3 cellular contexts compared by ENCODE assay signal in the genomic region with DNA sequence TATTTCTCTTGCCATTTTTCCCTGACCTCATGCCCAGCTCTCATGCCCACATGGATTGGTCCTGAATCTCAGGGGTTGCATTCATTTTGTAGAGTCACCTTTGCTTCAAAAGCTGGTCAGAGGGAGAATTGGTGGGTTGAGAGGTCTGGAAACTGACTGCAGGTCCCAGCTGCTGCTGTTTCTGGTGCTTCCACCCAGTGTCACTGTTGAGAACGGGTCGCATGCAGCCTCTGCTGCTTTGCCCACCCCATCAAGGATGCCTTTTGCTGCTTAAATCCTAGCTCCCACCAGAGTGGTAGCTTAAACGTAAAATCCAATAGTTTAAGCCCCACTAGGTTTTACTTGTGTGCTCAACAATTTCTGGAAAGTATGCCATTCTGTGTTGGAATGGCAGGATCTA.
TF ChIP-seq lines count a peak whose summit lies in the region.

No MANE protein-coding gene starts in this region.

TF ChIP-seq in GM23338, 12 proteins besides CTCF, POLR2A, EP300 and RAD21 (continues in another document):
- TF ChIP-seq, protein P1, sequence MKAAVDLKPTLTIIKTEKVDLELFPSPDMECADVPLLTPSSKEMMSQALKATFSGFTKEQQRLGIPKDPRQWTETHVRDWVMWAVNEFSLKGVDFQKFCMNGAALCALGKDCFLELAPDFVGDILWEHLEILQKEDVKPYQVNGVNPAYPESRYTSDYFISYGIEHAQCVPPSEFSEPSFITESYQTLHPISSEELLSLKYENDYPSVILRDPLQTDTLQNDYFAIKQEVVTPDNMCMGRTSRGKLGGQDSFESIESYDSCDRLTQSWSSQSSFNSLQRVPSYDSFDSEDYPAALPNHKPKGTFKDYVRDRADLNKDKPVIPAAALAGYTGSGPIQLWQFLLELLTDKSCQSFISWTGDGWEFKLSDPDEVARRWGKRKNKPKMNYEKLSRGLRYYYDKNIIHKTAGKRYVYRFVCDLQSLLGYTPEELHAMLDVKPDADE (IDR thresholded peaks at IDR 0.05) = no peak
- TF ChIP-seq ZNF462 (CRISPR knock-in tag; IDR thresholded peaks at IDR 0.05) = no peak

TF ChIP-seq in HEK293, 187 proteins besides CTCF, POLR2A, EP300 and RAD21:
- TF ChIP-seq ZSCAN30 (tag by site-specific recombination; IDR thresholded peaks at IDR 0.05) (no peak), SETDB1 (IDR thresholded peaks at IDR 0.05; ENCODE audit: insufficient read length, low read length) (peak; percentile 17)

TF ChIP-seq in H1, 55 proteins besides CTCF, POLR2A, EP300 and RAD21:
- no peak for TF ChIP-seq GABPA (IDR thresholded peaks at IDR 0.05; ENCODE audit: borderline replicate concordance, insufficient read depth, low read length)
- no peak for TF ChIP-seq POU5F1 (IDR thresholded peaks at IDR 0.05; ENCODE audit: low read depth, low read length)
- TF ChIP-seq CHD7 (IDR thresholded peaks at IDR 0.05; ENCODE audit: insufficient replicate concordance, low read length) = no peak
- TF ChIP-seq TCF12 (IDR thresholded peaks at IDR 0.05; ENCODE audit: low read depth, low read length) = no peak
- TF ChIP-seq SUZ12 (IDR thresholded peaks at IDR 0.05; ENCODE audit: low read length) = no peak
- TF ChIP-seq ATF3 (IDR thresholded peaks at IDR 0.05; ENCODE audit: insufficient read depth, low read depth, low read length) = no peak
- TF ChIP-seq RNF2 (IDR thresholded peaks at IDR 0.05; ENCODE audit: borderline replicate concordance, low read depth, low read length, missing control alignments, poor library complexity, severe bottlenecking) = no peak
- TF ChIP-seq SP1 (IDR thresholded peaks at IDR 0.05; ENCODE audit: low read depth, low read length) = no peak
- no peak for TF ChIP-seq EGR1 (IDR thresholded peaks at IDR 0.05; ENCODE audit: borderline replicate concordance, low read depth, low read length)
- no peak for TF ChIP-seq E2F6 (IDR thresholded peaks at IDR 0.05)
- no peak for TF ChIP-seq TBP (IDR thresholded peaks at IDR 0.05; ENCODE audit: low read depth, low read length)
- no peak for TF ChIP-seq BRCA1 (IDR thresholded peaks at IDR 0.05; ENCODE audit: low read depth, low read length)
- TF ChIP-seq, protein P2, sequence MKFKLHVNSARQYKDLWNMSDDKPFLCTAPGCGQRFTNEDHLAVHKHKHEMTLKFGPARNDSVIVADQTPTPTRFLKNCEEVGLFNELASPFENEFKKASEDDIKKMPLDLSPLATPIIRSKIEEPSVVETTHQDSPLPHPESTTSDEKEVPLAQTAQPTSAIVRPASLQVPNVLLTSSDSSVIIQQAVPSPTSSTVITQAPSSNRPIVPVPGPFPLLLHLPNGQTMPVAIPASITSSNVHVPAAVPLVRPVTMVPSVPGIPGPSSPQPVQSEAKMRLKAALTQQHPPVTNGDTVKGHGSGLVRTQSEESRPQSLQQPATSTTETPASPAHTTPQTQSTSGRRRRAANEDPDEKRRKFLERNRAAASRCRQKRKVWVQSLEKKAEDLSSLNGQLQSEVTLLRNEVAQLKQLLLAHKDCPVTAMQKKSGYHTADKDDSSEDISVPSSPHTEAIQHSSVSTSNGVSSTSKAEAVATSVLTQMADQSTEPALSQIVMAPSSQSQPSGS (IDR thresholded peaks at IDR 0.05; ENCODE audit: low read length) = no peak
- TF ChIP-seq SAP30 (IDR thresholded peaks at IDR 0.05; ENCODE audit: insufficient read depth, insufficient replicate concordance, low read length) = no peak
- no peak for TF ChIP-seq SP2 (IDR thresholded peaks at IDR 0.05; ENCODE audit: low read length)
TF ChIP-seq in H1: peak in this region for 0.
